Comparison of ENCODE assay signal across 21 cellular contexts in the genomic region with DNA sequence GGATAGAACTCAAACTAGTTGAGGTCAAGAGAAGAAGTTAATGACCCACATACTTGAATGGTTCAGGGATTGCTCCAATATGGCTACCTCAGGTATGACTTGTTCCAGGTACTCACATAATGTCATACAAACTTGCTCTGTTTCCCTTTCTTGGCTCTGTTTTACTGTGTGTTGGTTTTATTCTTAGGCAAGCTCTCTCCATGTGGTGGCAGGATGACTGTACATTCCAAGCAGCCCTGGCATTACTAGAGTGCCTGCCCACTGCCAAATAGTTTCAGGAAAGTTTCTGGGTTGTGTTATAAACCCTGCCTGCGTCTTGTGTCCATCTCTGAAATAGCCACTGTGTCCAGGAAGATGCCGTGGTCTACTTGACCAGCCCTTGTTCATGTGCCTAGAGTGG.
A peak's percentile ranks its signal among the peaks of the same experiment; 100 is the strongest.
DNase-seq lines count a peak whose midpoint lies in the region; ATAC-seq and TF ChIP-seq lines count a peak whose summit lies in the region.
"Had no signal": no experiment of that assay in that cellular context is flagged by ENCODE, and none has a peak within 500 bp of the region (broad histone marks: within the 10 kb centered on the region; RNA-seq: fewer than 3 reads in every experiment).

No MANE protein-coding gene starts in this region.

- intact Hi-C loops in MCF 10A (cut with micrococcal nuclease): loop anchor here (2.0 kb wide), 1 partner anchor 77 kb away; no protein-coding TSS in a partner anchor
- intact Hi-C loops in breast epithelium (cut with DNase I; ENCODE audit: low total_unique reads): no loop called here
- intact Hi-C loops in aorta (cut with DNase I): no loop called here
- intact Hi-C loops in left colon (cut with DNase I, micrococcal nuclease): no loop called here

- ATAC-seq in aorta (ENCODE audit: low FRiP score) (no peak), left colon (no peak)
- ATAC-seq: GM23338, HCT116, K562 had no signal

- H3K4me1 Mint-ChIP-seq in MCF 10A (ENCODE audit: insufficient read depth, unreplicated experiment): peaks cover 12% of the 10 kb centered on the region

- H3K27me3 Mint-ChIP-seq in MCF 10A (ENCODE audit: insufficient read depth, unreplicated experiment): no peaks in the 10 kb centered on the region
- H3K27me3 Mint-ChIP-seq: CD4-positive, alpha-beta T cell had no signal

- POLR2A ChIA-PET in MCF 10A (lab: Yijun Ruan, JAX): no interaction called here

- H3K36me3 Mint-ChIP-seq in MCF 10A (ENCODE audit: insufficient read depth, unreplicated experiment): no peaks in the 10 kb centered on the region

- BruUV-seq in MCF 10A (replicated peaks; lab: Mats Ljungman, UMichigan): no TSS peak

- H3K36me3 ChIP-seq in breast epithelium (no peaks in the 10 kb centered on the region), aorta (ENCODE audit: control insufficient read depth in 1 of 2, insufficient read depth in 2 of 2, low read length in 1 of 2) (no peaks in the 10 kb centered on the region)

- H3K27ac ChIP-seq in breast epithelium: no peak overlapping the region
- H3K27ac ChIP-seq in aorta (ENCODE audit: low read depth in 1 of 2, low read length in 2 of 2): no peak overlapping the region

- H3K9me3 Mint-ChIP-seq in MCF 10A (ENCODE audit: unreplicated experiment): no peaks in the 10 kb centered on the region

- no peak for TF ChIP-seq POLR2A in breast epithelium (IDR thresholded peaks at IDR 0.05)

- DNase-seq in MCF 10A (ENCODE audit: unreplicated experiment) (peak; percentile 54), breast epithelium (ENCODE audit: low spot score in 2 of 2) (no peak), epidermal melanocyte (ENCODE audit: insufficient read length, low spot score) (peak; percentile 45), myocyte (ENCODE audit: low read depth) (peak; percentile 71), aorta (no peak), GF-D8 (lab: John Stamatoyannopoulos, UW) (no peak), left colon (no peak), T1000 (lab: John Stamatoyannopoulos, UW) (no peak)
- DNase-seq: 8988T; Caco-2; CD4-positive, alpha-beta T cell; DMS153; GDM1; MV-4-11; NCI-H1694 treated with DMSO at 0.1 percent for 48 hours; NCI-H748 treated with DMSO at 0.1 percent for 48 hours; NK-92 treated with Interleukin-12 subunit alpha and Interleukin-12 subunit beta, amount 100 ng/mL, for 24 hours; SHP77 treated with DMSO at 0.1 percent for 48 hours had no signal

- WGBS in aorta, 2 donors: 14 to 24% methylated on average over 2 of the region's 2 CpGs

- no peak overlapping the region for H3K4me3 ChIP-seq in breast epithelium
- no peak overlapping the region for H3K4me3 ChIP-seq in aorta (ENCODE audit: low read length in 2 of 2)
- H3K4me3 ChIP-seq: GM23338, K562 had no signal

- CTCF ChIA-PET in MCF 10A (lab: Yijun Ruan, JAX): interaction anchor here (0.7 to 2.3 kb wide), 4 partner anchors 75 to 982 kb away, joined by 3 to 13 read pairs (median 4); no protein-coding TSS in a partner anchor

- H3K4me1 ChIP-seq in breast epithelium (no peaks in the 10 kb centered on the region), aorta (ENCODE audit: control insufficient read depth in 1 of 2, insufficient read depth in 2 of 2, low read length in 2 of 2) (no peaks in the 10 kb centered on the region)
- H3K4me1 ChIP-seq: Caco-2 had no signal

- no peaks in the 10 kb centered on the region for H3K27me3 ChIP-seq in breast epithelium
- no peaks in the 10 kb centered on the region for H3K27me3 ChIP-seq in aorta (ENCODE audit: control insufficient read depth in 1 of 2, insufficient read depth in 2 of 2, low read length in 1 of 2)

- no peak overlapping the region for H3K4me3 Mint-ChIP-seq in MCF 10A (ENCODE audit: unreplicated experiment)
- H3K4me3 Mint-ChIP-seq: CD4-positive, alpha-beta T cell; GM23338 had no signal

- no peak for TF ChIP-seq CTCF in MCF 10A (IDR thresholded peaks at IDR 0.05; ENCODE audit: unreplicated experiment)
- no peak for TF ChIP-seq CTCF in breast epithelium (IDR thresholded peaks at IDR 0.05)

- no peak overlapping the region for H3K27ac Mint-ChIP-seq in MCF 10A (ENCODE audit: low read depth, unreplicated experiment)
- H3K27ac Mint-ChIP-seq: CD4-positive, alpha-beta T cell; GM23338 had no signal

- H3K9me3 ChIP-seq in breast epithelium (peaks cover 0 to 20% of the 10 kb centered on the region in 2 donors), aorta (ENCODE audit: control insufficient read depth, low read length) (no peaks in the 10 kb centered on the region)
- H3K9me3 ChIP-seq: Caco-2 had no signal

Comparison
In these comparisons a context has a peak if more than half of its experiments do, and no peak if none do; other contexts are left out.
1. DNase-seq: peak in MCF 10A (single experiment), epidermal melanocyte (single experiment) and myocyte (single experiment); none in breast epithelium (0 of 2), aorta (0 of 2), GF-D8 (single experiment), left colon (0 of 2) and T1000 (single experiment).